Comparison of ENCODE assay signal across 17 cellular contexts in the genomic region with DNA sequence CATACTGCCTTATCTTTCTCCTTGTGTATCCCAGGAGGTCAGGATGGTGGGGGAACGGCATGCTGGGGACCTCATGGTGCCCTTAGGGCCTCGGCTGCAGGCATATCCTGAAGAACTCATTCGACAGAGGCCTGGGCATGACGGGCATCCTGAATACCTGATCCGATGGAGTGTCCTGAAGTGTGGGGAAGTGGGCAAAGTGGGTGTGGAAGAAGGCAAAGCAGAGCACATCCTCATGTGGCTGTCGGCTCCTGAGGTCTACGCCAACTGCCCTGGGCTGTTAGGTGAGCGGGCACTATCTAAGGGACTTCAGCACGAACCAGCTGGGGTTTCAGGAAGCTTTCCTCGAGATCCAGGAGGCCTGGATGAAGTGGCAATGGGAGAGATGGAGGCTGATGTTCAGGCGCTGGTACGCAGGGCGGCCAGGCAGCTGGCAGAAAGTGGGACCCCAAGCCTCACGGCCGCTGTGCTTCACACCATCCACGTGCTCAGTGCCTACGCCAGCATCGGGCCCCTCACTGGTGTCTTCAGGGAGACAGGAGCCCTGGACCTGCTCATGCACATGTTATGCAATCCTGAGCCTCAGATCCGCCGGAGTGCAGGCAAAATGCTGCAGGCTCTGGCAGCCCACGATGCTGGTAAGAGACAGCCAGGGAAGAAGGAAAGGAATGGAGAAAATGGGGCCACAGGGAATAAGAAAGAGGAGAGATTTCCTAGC. TPM values are rescaled to one million over a fixed set of nuclear protein-coding genes. Genes with fewer than 3 reads are reported as not detected.
DNase-seq lines count a peak whose midpoint lies in the region; ATAC-seq and TF ChIP-seq lines count a peak whose summit lies in the region.
"Had no signal": no experiment of that assay in that cellular context is flagged by ENCODE, and none has a peak within 500 bp of the region (broad histone marks: within the 10 kb centered on the region; RNA-seq: fewer than 3 reads in every experiment).

No MANE protein-coding gene starts in this region.

- peaks cover 55% of the 10 kb centered on the region for H3K36me3 Mint-ChIP-seq in CD4-positive, alpha-beta T cell (ENCODE audit: low read depth)
- H3K36me3 Mint-ChIP-seq in nephron (ENCODE audit: low read depth), result peaks cover 33% of the 10 kb centered on the region

- POLR2A ChIA-PET in CD4-positive, alpha-beta T cell (lab: Charles Lee), result interaction anchor here (1.6 to 3.0 kb wide), 3 partner anchors 10 to 42 kb away, joined by 4 to 15 read pairs (median 12); no protein-coding TSS in a partner anchor
- POLR2A ChIA-PET in HEK293 (lab: Yijun Ruan, JAX), result no interaction called here

- no peak overlapping the region for H3K4me3 ChIP-seq in HEK293 (ENCODE audit: low read depth, low read length)
- H3K4me3 ChIP-seq: gastrocnemius medialis, psoas muscle, upper lobe of left lung had no signal

- H3K27ac ChIP-seq in CD4-positive, alpha-beta T cell (ENCODE audit: low read depth, low read length), result no peak overlapping the region
- H3K27ac ChIP-seq in HEK293 (ENCODE audit: extremely low read depth, low read depth, low read length), result no peak overlapping the region
- H3K27ac ChIP-seq in caudate nucleus (ENCODE audit: low read depth, low read length), result peak overlapping the region; percentile 42
- H3K27ac ChIP-seq: C4-2B, gastrocnemius medialis, psoas muscle, upper lobe of left lung had no signal

- H3K27ac Mint-ChIP-seq in CD4-positive, alpha-beta T cell, result peak overlapping the region; percentile 75
- H3K27ac Mint-ChIP-seq in nephron, result no peak overlapping the region

- intact Hi-C loops in CD4-positive, alpha-beta T cell (cut with DNase I, micrococcal nuclease), result loop anchor here in 1 of 2 experiments (5.0 kb wide), 1 partner anchor 293 kb away; a partner anchor contains a TSS

- no peaks in the 10 kb centered on the region for H3K9me3 Mint-ChIP-seq in CD4-positive, alpha-beta T cell
- H3K9me3 Mint-ChIP-seq in nephron, result no peaks in the 10 kb centered on the region

- CTCF ChIA-PET in CD4-positive, alpha-beta T cell (lab: Charles Lee), result interaction anchor here (1.3 kb wide), 1 partner anchor 45 kb away, joined by 4 read pairs; a partner anchor contains a TSS
- CTCF ChIA-PET in HEK293 (lab: Yijun Ruan, JAX), result no interaction called here

- H3K27me3 Mint-ChIP-seq in CD4-positive, alpha-beta T cell, result no peaks in the 10 kb centered on the region
- H3K27me3 Mint-ChIP-seq in nephron (ENCODE audit: low read depth), result no peaks in the 10 kb centered on the region

- peak overlapping the region; percentile 92 for H3K4me3 Mint-ChIP-seq in CD4-positive, alpha-beta T cell
- peak overlapping the region; percentile 55 to 96 (median 69) for H3K4me3 Mint-ChIP-seq in nephron

- H3K36me3 ChIP-seq in HEK293 (ENCODE audit: control insufficient read depth in 2 of 2, insufficient read depth in 1 of 2, low read length in 2 of 2), result peaks cover 0 to 49% of the 10 kb centered on the region in 2 experiments; a peak in 2 of 3 replicates

- no peak for TF ChIP-seq CTCF in CD4-positive, alpha-beta T cell (IDR thresholded peaks at IDR 0.05)
- no peak for TF ChIP-seq CTCF in HEK293 (tag by site-specific recombination; IDR thresholded peaks at IDR 0.05)
- TF ChIP-seq CTCF in nephron (IDR thresholded peaks at IDR 0.05; ENCODE audit: unreplicated experiment in 3 of 3), result no peak

- H3K27me3 ChIP-seq in CD4-positive, alpha-beta T cell (ENCODE audit: control insufficient read depth, insufficient read depth, low read length), result no peaks in the 10 kb centered on the region
- H3K27me3 ChIP-seq: gastrocnemius medialis, upper lobe of left lung had no signal

- peaks cover 62% of the 10 kb centered on the region for H3K4me1 Mint-ChIP-seq in CD4-positive, alpha-beta T cell (ENCODE audit: low read depth)
- H3K4me1 Mint-ChIP-seq in nephron, result peaks cover 32% of the 10 kb centered on the region

- H3K9me3 ChIP-seq in CD4-positive, alpha-beta T cell (ENCODE audit: control insufficient read depth, low read length), result no peaks in the 10 kb centered on the region
- H3K9me3 ChIP-seq in HEK293 (ENCODE audit: control insufficient read depth, insufficient read depth, low read depth, low read length), result no peaks in the 10 kb centered on the region
- H3K9me3 ChIP-seq: gastrocnemius medialis, psoas muscle, upper lobe of left lung had no signal

- H3K4me1 ChIP-seq in HEK293 (ENCODE audit: control insufficient read depth, insufficient read depth, low read length), result peaks cover 3% of the 10 kb centered on the region; the same call in 1 of the 2 replicates

- DNase-seq in CD4-positive, alpha-beta T cell, result no peak
- DNase-seq in caudate nucleus (lab: John Stamatoyannopoulos, UW) (peak in 19 of 61 donors; percentile 3 to 61 (median 25)), NCI-H146 (lab: John Stamatoyannopoulos, UW) (no peak)
- DNase-seq: activated gamma-delta T cell, gastrocnemius medialis, HCEC 1CT, NCI-H1930, psoas muscle, upper lobe of left lung had no signal

- no peak for ATAC-seq in CD4-positive, alpha-beta T cell (ENCODE audit: poor library complexity)
- ATAC-seq in esophagus mucosa (no peak), GM19397 (IDR thresholded peaks at IDR 0.05; ENCODE audit: unreplicated experiment) (no peak)
- ATAC-seq: activated CD4-positive, CD25-positive, alpha-beta regulatory T cell treated with anti-CD3 and anti-CD28 coated beads, Interleukin-2, amount 50 U/mL, for 24 hours; gastrocnemius medialis; Panc1; psoas muscle had no signal

TF ChIP-seq in HEK293, 187 proteins besides CTCF, POLR2A, EP300 and RAD21:
- no peak for TF ChIP-seq ZNF555 (tag by site-specific recombination; conservative IDR thresholded peaks at IDR 0.05)
- no peak for TF ChIP-seq ZNF146 (tag by site-specific recombination; IDR thresholded peaks at IDR 0.05)
- TF ChIP-seq, protein P1, sequence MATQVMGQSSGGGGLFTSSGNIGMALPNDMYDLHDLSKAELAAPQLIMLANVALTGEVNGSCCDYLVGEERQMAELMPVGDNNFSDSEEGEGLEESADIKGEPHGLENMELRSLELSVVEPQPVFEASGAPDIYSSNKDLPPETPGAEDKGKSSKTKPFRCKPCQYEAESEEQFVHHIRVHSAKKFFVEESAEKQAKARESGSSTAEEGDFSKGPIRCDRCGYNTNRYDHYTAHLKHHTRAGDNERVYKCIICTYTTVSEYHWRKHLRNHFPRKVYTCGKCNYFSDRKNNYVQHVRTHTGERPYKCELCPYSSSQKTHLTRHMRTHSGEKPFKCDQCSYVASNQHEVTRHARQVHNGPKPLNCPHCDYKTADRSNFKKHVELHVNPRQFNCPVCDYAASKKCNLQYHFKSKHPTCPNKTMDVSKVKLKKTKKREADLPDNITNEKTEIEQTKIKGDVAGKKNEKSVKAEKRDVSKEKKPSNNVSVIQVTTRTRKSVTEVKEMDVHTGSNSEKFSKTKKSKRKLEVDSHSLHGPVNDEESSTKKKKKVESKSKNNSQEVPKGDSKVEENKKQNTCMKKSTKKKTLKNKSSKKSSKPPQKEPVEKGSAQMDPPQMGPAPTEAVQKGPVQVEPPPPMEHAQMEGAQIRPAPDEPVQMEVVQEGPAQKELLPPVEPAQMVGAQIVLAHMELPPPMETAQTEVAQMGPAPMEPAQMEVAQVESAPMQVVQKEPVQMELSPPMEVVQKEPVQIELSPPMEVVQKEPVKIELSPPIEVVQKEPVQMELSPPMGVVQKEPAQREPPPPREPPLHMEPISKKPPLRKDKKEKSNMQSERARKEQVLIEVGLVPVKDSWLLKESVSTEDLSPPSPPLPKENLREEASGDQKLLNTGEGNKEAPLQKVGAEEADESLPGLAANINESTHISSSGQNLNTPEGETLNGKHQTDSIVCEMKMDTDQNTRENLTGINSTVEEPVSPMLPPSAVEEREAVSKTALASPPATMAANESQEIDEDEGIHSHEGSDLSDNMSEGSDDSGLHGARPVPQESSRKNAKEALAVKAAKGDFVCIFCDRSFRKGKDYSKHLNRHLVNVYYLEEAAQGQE (tag by site-specific recombination; IDR thresholded peaks at IDR 0.05), result no peak
- TF ChIP-seq ZNF623 (tag by site-specific recombination; IDR thresholded peaks at IDR 0.05), result no peak
- TF ChIP-seq, protein P2, sequence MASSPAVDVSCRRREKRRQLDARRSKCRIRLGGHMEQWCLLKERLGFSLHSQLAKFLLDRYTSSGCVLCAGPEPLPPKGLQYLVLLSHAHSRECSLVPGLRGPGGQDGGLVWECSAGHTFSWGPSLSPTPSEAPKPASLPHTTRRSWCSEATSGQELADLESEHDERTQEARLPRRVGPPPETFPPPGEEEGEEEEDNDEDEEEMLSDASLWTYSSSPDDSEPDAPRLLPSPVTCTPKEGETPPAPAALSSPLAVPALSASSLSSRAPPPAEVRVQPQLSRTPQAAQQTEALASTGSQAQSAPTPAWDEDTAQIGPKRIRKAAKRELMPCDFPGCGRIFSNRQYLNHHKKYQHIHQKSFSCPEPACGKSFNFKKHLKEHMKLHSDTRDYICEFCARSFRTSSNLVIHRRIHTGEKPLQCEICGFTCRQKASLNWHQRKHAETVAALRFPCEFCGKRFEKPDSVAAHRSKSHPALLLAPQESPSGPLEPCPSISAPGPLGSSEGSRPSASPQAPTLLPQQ (tag by site-specific recombination; IDR thresholded peaks at IDR 0.05), result no peak
- TF ChIP-seq ZNF600 (tag by site-specific recombination; IDR thresholded peaks at IDR 0.05), result 0 out of 2 replicates have a peak, but pooled peaks have one; percentile 28
- no peak for TF ChIP-seq ZNF768 (tag by site-specific recombination; IDR thresholded peaks at IDR 0.05)
- TF ChIP-seq ZNF350 (tag by site-specific recombination; IDR thresholded peaks at IDR 0.05), result no peak

RNA-seq across cellular contexts. Expression of a gene that starts 2.4 kb away (rescaled TPM):
- total RNA-seq in CD4-positive, alpha-beta T cell, result 10 to 100 TPM; 75.5 to 79.2 TPM
- total RNA-seq in esophagus mucosa, result 23.6 TPM

RNA-seq across cellular contexts. Expression of a gene that starts 13.4 kb away (rescaled TPM):
- 10 to 100 TPM; 22.8 to 23.7 TPM for total RNA-seq in CD4-positive, alpha-beta T cell
- 19.3 TPM for total RNA-seq in esophagus mucosa

RNA-seq across cellular contexts. Expression of a gene that starts 44.9 kb away (rescaled TPM):
- 10 to 100 TPM; 27.3 to 30.6 TPM for total RNA-seq in CD4-positive, alpha-beta T cell
- 40.2 TPM for total RNA-seq in esophagus mucosa

RNA-seq across cellular contexts. Expression of a gene that starts 58.9 kb away (rescaled TPM):
- total RNA-seq in CD4-positive, alpha-beta T cell, result not detected
- total RNA-seq in esophagus mucosa, result not detected
- total RNA-seq: Daoy, psoas muscle had no signal
